In genomic region chr3:143885803-143886427, GRCh38 we compare ENCODE assay signal across 8 cellular contexts. TPM values are rescaled to one million over a fixed set of nuclear protein-coding genes. Genes with fewer than 3 reads are reported as not detected.
A peak's percentile ranks its signal among the peaks of the same experiment; 100 is the strongest.
DNase-seq lines count a peak whose midpoint lies in the region; ATAC-seq and TF ChIP-seq lines count a peak whose summit lies in the region.

No MANE protein-coding gene starts in this region.

- no peaks in the 10 kb centered on the region for H3K9me3 Mint-ChIP-seq in activated T-helper 17 cell treated with anti-CD3 and anti-CD28 coated beads, Interleukin-2, amount 50 U/mL, for 72 hours

- H3K4me3 Mint-ChIP-seq in activated T-helper 17 cell treated with anti-CD3 and anti-CD28 coated beads, Interleukin-2, amount 50 U/mL, for 72 hours = no peak overlapping the region

- H3K27ac Mint-ChIP-seq in activated T-helper 17 cell treated with anti-CD3 and anti-CD28 coated beads, Interleukin-2, amount 50 U/mL, for 72 hours = no peak overlapping the region

- H3K36me3 Mint-ChIP-seq in activated T-helper 17 cell treated with anti-CD3 and anti-CD28 coated beads, Interleukin-2, amount 50 U/mL, for 72 hours (ENCODE audit: low read depth) = no peaks in the 10 kb centered on the region

- ATAC-seq in GM18907 (IDR thresholded peaks at IDR 0.05; ENCODE audit: unreplicated experiment) (peak; percentile 97), HG03045 (IDR thresholded peaks at IDR 0.05; ENCODE audit: unreplicated experiment) (peak; percentile 93)
- ATAC-seq in activated T-helper 17 cell treated with anti-CD3 and anti-CD28 coated beads, Interleukin-2, amount 50 U/mL, for 72 hours (replicated peaks) = peak; percentile 71

- no peak overlapping the region for H3K4me3 ChIP-seq in right atrium auricular region

- no peaks in the 10 kb centered on the region for H3K27me3 ChIP-seq in right atrium auricular region

- no peaks in the 10 kb centered on the region for H3K4me1 Mint-ChIP-seq in activated T-helper 17 cell treated with anti-CD3 and anti-CD28 coated beads, Interleukin-2, amount 50 U/mL, for 72 hours

- no peak overlapping the region for H3K27ac ChIP-seq in right atrium auricular region

- DNase-seq in DMS 273 treated with DMSO at 0.1 percent for 48 hours (lab: John Stamatoyannopoulos, UW) (peak; percentile 13), NCI-H2171 treated with DMSO at 0.1 percent for 48 hours (lab: John Stamatoyannopoulos, UW) (peak; percentile 23), right atrium auricular region (ENCODE audit: low spot score) (no peak), NCI-H1048 (lab: John Stamatoyannopoulos, UW) (no peak)
- peak; percentile 0 to 1 for DNase-seq in stimulated activated CD4-positive, alpha-beta T cell treated with anti-CD3 and anti-CD28 coated beads, Interleukin-1b, Interleukin-23, amount 100 ng/mL, for 1 hour (ENCODE audit: low read depth in 2 of 2)

- H3K27me3 Mint-ChIP-seq in activated T-helper 17 cell treated with anti-CD3 and anti-CD28 coated beads, Interleukin-2, amount 50 U/mL, for 72 hours = no peaks in the 10 kb centered on the region

- no peaks in the 10 kb centered on the region for H3K36me3 ChIP-seq in right atrium auricular region

- peak; percentile 39 to 72 for TF ChIP-seq CTCF in right atrium auricular region (IDR thresholded peaks at IDR 0.05)

- H3K9me3 ChIP-seq in right atrium auricular region = no peaks in the 10 kb centered on the region

- H3K4me1 ChIP-seq in right atrium auricular region = no peaks in the 10 kb centered on the region

RNA-seq across cellular contexts. Expression of gene SLC9A9, which starts 37.6 kb away (rescaled TPM):
- total RNA-seq in activated T-helper 17 cell treated with anti-CD3 and anti-CD28 coated beads, Interleukin-2, amount 50 U/mL, for 72 hours = 10 to 100 TPM in 1 of 2 donors, 1 to 10 TPM in 1; 4.0 to 15.2 TPM
- total RNA-seq in right atrium auricular region = 1 to 10 TPM; 3.1 to 4.2 TPM

Comparison
In these comparisons a context has a peak if more than half of its experiments do, and no peak if none do; other contexts are left out.
1. DNase-seq: peak in DMS 273 treated with DMSO at 0.1 percent for 48 hours (single experiment), NCI-H2171 treated with DMSO at 0.1 percent for 48 hours (single experiment) and stimulated activated CD4-positive, alpha-beta T cell treated with anti-CD3 and anti-CD28 coated beads, Interleukin-1b, Interleukin-23, amount 100 ng/mL, for 1 hour (2 of 2); none in right atrium auricular region (single experiment) and NCI-H1048 (single experiment).
2. Peak in every context shown above with its lines, with median percentiles within 50 percentile points of each other: ATAC-seq.